1 cellular context compared by ENCODE assay signal in genomic region chr12:109264095-109264942, GRCh38.
TF ChIP-seq lines count a peak whose summit lies in the region.

No MANE protein-coding gene starts in this region.

TF ChIP-seq in GM23338, 12 proteins besides CTCF, POLR2A, EP300 and RAD21 (continued from another document):
- TF ChIP-seq ZNF462 (CRISPR knock-in tag; IDR thresholded peaks at IDR 0.05) (no peak), EZH2 (IDR thresholded peaks at IDR 0.05; ENCODE audit: low read depth, unreplicated experiment) (no peak)
